In the genomic region with DNA sequence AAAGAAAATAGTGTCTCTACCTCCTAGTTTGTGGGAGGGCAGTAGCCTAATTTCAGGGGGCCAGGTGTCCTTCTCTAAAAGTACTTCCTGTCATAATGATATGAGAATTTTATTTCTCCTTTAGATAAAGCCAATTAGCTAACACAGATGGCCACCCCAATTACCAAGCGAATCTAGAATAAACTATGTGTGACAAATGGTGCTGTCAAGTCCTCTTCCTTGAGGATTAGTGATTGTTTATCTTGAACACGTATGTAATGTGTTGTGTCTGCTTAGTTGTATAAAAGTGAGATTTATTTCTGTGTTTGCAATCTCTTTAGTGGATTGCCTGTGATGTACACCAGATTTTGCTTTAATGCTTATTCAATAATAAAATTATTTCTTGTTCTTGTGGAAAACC, we compare ENCODE assay signal across 21 cellular contexts.
DNase-seq lines count a peak whose midpoint lies in the region; ATAC-seq, FAIRE-seq and TF ChIP-seq lines count a peak whose summit lies in the region.
"Had no signal": no experiment of that assay in that cellular context is flagged by ENCODE, and none has a peak within 500 bp of the region (broad histone marks: within the 10 kb centered on the region; RNA-seq: fewer than 3 reads in every experiment).

No MANE protein-coding gene starts in this region.

- no peak overlapping the region for H2BK15ac ChIP-seq in mesendoderm (replicated peaks; ENCODE audit: low read depth)

- FAIRE-seq in D721Med (lab: Jason Lieb, UNC), result peak; percentile 71
- FAIRE-seq: A204.1, HTR-8/SVneo had no signal

- H3K4me1 ChIP-seq in SK-N-SH (ENCODE audit: control insufficient read depth in 1 of 2, insufficient read depth in 2 of 2, low read depth in 1 of 2, low read length in 1 of 2) (peaks cover 0 to 2% of the 10 kb centered on the region in 2 experiments; a peak in 1 of 4 replicates), mesendoderm (ENCODE audit: control insufficient read depth, low read depth, low read length) (no peaks in the 10 kb centered on the region)
- H3K4me1 ChIP-seq: BE2C had no signal

- TF ChIP-seq CTCF in D721Med (IDR thresholded peaks at IDR 0.05; ENCODE audit: insufficient read depth, missing control alignments), result no peak
- TF ChIP-seq CTCF in SK-N-SH (IDR thresholded peaks at IDR 0.05), result no peak

- H2BK5ac ChIP-seq in mesendoderm (ENCODE audit: low read length), result no peak overlapping the region

- H3K9ac ChIP-seq in SK-N-SH, result no peak overlapping the region
- H3K9ac ChIP-seq in mesendoderm (ENCODE audit: low read length), result no peak overlapping the region

- H3K27me3 ChIP-seq in SK-N-SH (ENCODE audit: insufficient read depth) (no peaks in the 10 kb centered on the region), mesendoderm (ENCODE audit: insufficient read depth, low read length, poor library complexity) (no peaks in the 10 kb centered on the region)
- H3K27me3 ChIP-seq: BE2C had no signal

- H3K79me2 ChIP-seq in SK-N-SH (ENCODE audit: insufficient read depth), result no peaks in the 10 kb centered on the region
- H3K79me2 ChIP-seq in mesendoderm (ENCODE audit: control insufficient read depth, insufficient read depth, low read length), result no peaks in the 10 kb centered on the region

- CTCF ChIA-PET in SK-N-SH (lab: Yijun Ruan, JAX), result no interaction called here

- H4K8ac ChIP-seq in mesendoderm (ENCODE audit: low read depth, low read length), result no peak overlapping the region

- no peak for TF ChIP-seq POLR2A in erythroblast (IDR thresholded peaks at IDR 0.05; ENCODE audit: low read length)

- H2BK120ac ChIP-seq in mesendoderm (ENCODE audit: low read depth, low read length), result no peak overlapping the region

- H2AFZ ChIP-seq in SK-N-SH (ENCODE audit: low read depth), result no peak overlapping the region

- H3K27ac ChIP-seq in SK-N-SH (ENCODE audit: low read depth in 2 of 2, low read length in 1 of 2), result peak overlapping the region in 1 of 2 experiments; percentile 68; a peak in 2 of 4 replicates
- H3K27ac ChIP-seq in mesendoderm (ENCODE audit: low read depth, low read length), result no peak overlapping the region
- H3K27ac ChIP-seq: HL-60 had no signal

- no peak overlapping the region for H3K23ac ChIP-seq in mesendoderm (ENCODE audit: low read length)

- no peak overlapping the region for H3K18ac ChIP-seq in mesendoderm (ENCODE audit: low read length)

- POLR2A ChIA-PET in SK-N-SH (lab: Yijun Ruan, JAX), result no interaction called here

- H3K36me3 ChIP-seq in SK-N-SH (replicated peaks in 1 of 2; ENCODE audit: control insufficient read depth in 1 of 2, insufficient read depth in 2 of 2, low read length in 1 of 2) (no peaks in the 10 kb centered on the region), mesendoderm (ENCODE audit: control insufficient read depth, insufficient read depth, low read length) (no peaks in the 10 kb centered on the region)
- H3K36me3 ChIP-seq: BE2C had no signal

- H3K4me3 ChIP-seq in SK-N-SH (ENCODE audit: low read depth in 2 of 2, low read length in 1 of 2), result no peak overlapping the region
- no peak overlapping the region for H3K4me3 ChIP-seq in mesendoderm (ENCODE audit: low read length)

- DNase-seq in D721Med (ENCODE audit: insufficient read length, low spot score), result no peak
- DNase-seq in NCI-H748 (lab: John Stamatoyannopoulos, UW; ENCODE audit: unreplicated experiment), result peak; percentile 69
- DNase-seq in SK-N-SH, result peak; percentile 3
- DNase-seq in mesendoderm, result peak; percentile 68
- no peak for DNase-seq in EL
- no peak for DNase-seq in erythroblast (lab: John Stamatoyannopoulos, UW)
- DNase-seq: BE2C; CD4-positive, CD25-positive, alpha-beta regulatory T cell; DMS79; H7; HFFc6; NCI-H1048; NCI-H1436; NCI-H2029 treated with DMSO at 0.1 percent for 48 hours; NCI-H2171; NCI-H526; RPMI8226 had no signal

- H3F3A ChIP-seq in SK-N-SH (replicated peaks; ENCODE audit: insufficient read depth), result no peaks in the 10 kb centered on the region

- no peak overlapping the region for H2AK5ac ChIP-seq in mesendoderm (ENCODE audit: low read length)

- peak; percentile 4; the same call in 1 of the 2 replicates for TF ChIP-seq RAD21 in SK-N-SH (IDR thresholded peaks at IDR 0.05; ENCODE audit: low read length)

- 3% methylated on average over 2 of the region's 2 CpGs for WGBS in SK-N-SH (ENCODE audit: low lambda C conversion rate)
- WGBS in mesendoderm (ENCODE audit: extremely low coverage, insufficient coverage, low lambda C conversion rate), result no CpG with 5 or more reads among the region's 2 CpGs

- H3K56ac ChIP-seq in mesendoderm (ENCODE audit: low read length), result no peak overlapping the region

- H3K9me3 ChIP-seq in SK-N-SH, result 0 out of 2 replicates have a peak, but pooled peaks cover 4% of the 10 kb centered on the region
- H3K9me3 ChIP-seq: BE2C had no signal

- ATAC-seq in HG02759 (IDR thresholded peaks at IDR 0.05; ENCODE audit: unreplicated experiment), result no peak

- 0 out of 2 replicates have a peak, but pooled peaks cover 4% of the 10 kb centered on the region for H3K9me2 ChIP-seq in SK-N-SH

- no peak overlapping the region for H3K4me2 ChIP-seq in SK-N-SH
- no peak overlapping the region for H3K4me2 ChIP-seq in mesendoderm (ENCODE audit: low read length)

- H3K79me1 ChIP-seq in mesendoderm (ENCODE audit: low read length), result no peaks in the 10 kb centered on the region

- peak in 1 of 2 experiments; percentile 97; a peak in 2 of 4 replicates for TF ChIP-seq EP300 in SK-N-SH (IDR thresholded peaks at IDR 0.05; ENCODE audit: borderline replicate concordance in 1 of 2, low read depth in 1 of 2, low read length in 1 of 2)

- H3K4ac ChIP-seq in mesendoderm (ENCODE audit: low read depth, low read length), result no peak overlapping the region

- H4K20me1 ChIP-seq in SK-N-SH (ENCODE audit: insufficient read depth), result no peaks in the 10 kb centered on the region

- no peak overlapping the region for H4K5ac ChIP-seq in mesendoderm (ENCODE audit: low read length)

TF ChIP-seq in SK-N-SH, 30 proteins besides CTCF, POLR2A, EP300 and RAD21:
- TF ChIP-seq RFX5 (IDR thresholded peaks at IDR 0.05; ENCODE audit: low read length) (no peak), CHD2 (IDR thresholded peaks at IDR 0.05; ENCODE audit: low read length, partially characterized antibody) (peak; percentile 48), RCOR1 (IDR thresholded peaks at IDR 0.05; ENCODE audit: low read length) (peak; percentile 83; the same call in 1 of the 2 replicates), GATA2 (CRISPR knock-in tag; IDR thresholded peaks at IDR 0.05) (peak; percentile 95), FOXJ3 (CRISPR knock-in tag; IDR thresholded peaks at IDR 0.05) (peak; percentile 76; the same call in 1 of the 2 replicates)

Comparison
In these comparisons a context has a peak if more than half of its experiments do, and no peak if none do; other contexts are left out.
1. DNase-seq: peak in NCI-H748 (single experiment), SK-N-SH (single experiment) and mesendoderm (single experiment); none in D721Med (single experiment), EL (single experiment) and erythroblast (0 of 2).